1 cellular context compared by ENCODE assay signal in the genomic region with DNA sequence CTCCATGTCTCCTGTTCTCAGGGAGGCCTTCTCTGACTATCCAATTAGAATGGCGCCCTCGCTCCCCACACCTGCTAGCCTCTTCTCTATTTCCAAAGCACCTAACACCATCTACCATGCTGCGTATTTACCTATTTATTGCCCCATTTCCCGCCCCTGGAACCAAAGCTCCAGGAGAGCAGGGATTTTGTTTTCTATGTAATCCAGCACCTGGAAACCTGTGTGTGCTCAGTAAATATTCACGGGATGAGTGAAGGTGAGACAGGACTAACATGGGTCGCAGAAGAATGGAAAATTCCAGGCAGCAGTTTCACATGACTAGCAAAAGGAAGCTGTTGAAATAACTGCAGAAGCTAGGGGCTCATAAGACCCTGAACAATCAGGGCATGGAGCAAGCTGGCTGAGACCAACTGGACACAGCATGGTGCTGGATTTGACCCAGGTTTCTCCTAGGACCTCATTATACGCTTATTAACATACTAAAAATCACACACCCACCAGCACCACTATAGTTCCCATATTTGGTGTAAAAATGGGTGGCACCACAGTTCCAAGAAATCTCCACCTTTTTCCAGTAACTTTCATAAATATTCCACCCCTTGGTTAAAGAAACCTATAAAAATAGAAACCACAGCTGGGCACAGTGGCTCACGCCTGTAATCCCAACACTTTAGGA.
TF ChIP-seq lines count a peak whose summit lies in the region.

No MANE protein-coding gene starts in this region.

TF ChIP-seq in IMR-90, 13 proteins besides CTCF, POLR2A, EP300 and RAD21:
- TF ChIP-seq FOS (IDR thresholded peaks at IDR 0.05; ENCODE audit: low read depth, low read length) (no peak), RFX5 (IDR thresholded peaks at IDR 0.05; ENCODE audit: low read depth, low read length) (no peak), USF2 (IDR thresholded peaks at IDR 0.05; ENCODE audit: low read depth, low read length) (no peak)
TF ChIP-seq in IMR-90: peak in this region for 0.
